Comparison of ENCODE assay signal across 1 cellular context in genomic region chr3:186978712-186979111, GRCh38.
TF ChIP-seq lines count a peak whose summit lies in the region.

No MANE protein-coding gene starts in this region.

TF ChIP-seq in HepG2, 621 proteins besides CTCF, POLR2A, EP300 and RAD21:
- no peak for TF ChIP-seq NR3C1 (CRISPR knock-in tag; IDR thresholded peaks at IDR 0.05)
- TF ChIP-seq FOXP1 (IDR thresholded peaks at IDR 0.05): no peak
- TF ChIP-seq FOXP1 (CRISPR knock-in tag; IDR thresholded peaks at IDR 0.05): no peak
- peak; percentile 49; the same call in 1 of the 2 replicates for TF ChIP-seq HDAC1 (CRISPR knock-in tag; IDR thresholded peaks at IDR 0.05)
- peak; percentile 30; the same call in 1 of the 2 replicates for TF ChIP-seq MAX (IDR thresholded peaks at IDR 0.05)
- TF ChIP-seq ARNTL (CRISPR knock-in tag; IDR thresholded peaks at IDR 0.05): 0 out of 2 replicates have a peak, but pooled peaks have one; percentile 11
- TF ChIP-seq ZNF761 (CRISPR knock-in tag; conservative IDR thresholded peaks at IDR 0.05): 0 out of 2 replicates have a peak, but pooled peaks have one; percentile 34
- TF ChIP-seq ESRRA (CRISPR knock-in tag; IDR thresholded peaks at IDR 0.05; ENCODE audit: low read depth): 0 out of 2 replicates have a peak, but pooled peaks have one; percentile 21
- no peak; the same call in 1 of the 2 replicates for TF ChIP-seq PAXIP1 (CRISPR knock-in tag; conservative IDR thresholded peaks at IDR 0.05)
- no peak for TF ChIP-seq PHF20 (CRISPR knock-in tag; IDR thresholded peaks at IDR 0.05)
- TF ChIP-seq HMG20A (CRISPR knock-in tag; IDR thresholded peaks at IDR 0.05; ENCODE audit: borderline replicate concordance): no peak
- 0 out of 2 replicates have a peak, but pooled peaks have one; percentile 51 for TF ChIP-seq ZSCAN29 (CRISPR knock-in tag; conservative IDR thresholded peaks at IDR 0.05)
